Comparison of ENCODE assay signal across 8 cellular contexts in genomic region chr1:167554028-167554779, GRCh38. TPM values are rescaled to one million over a fixed set of nuclear protein-coding genes. Genes with fewer than 3 reads are reported as not detected.
DNase-seq lines count a peak whose midpoint lies in the region; ATAC-seq, FAIRE-seq and TF ChIP-seq lines count a peak whose summit lies in the region.

No MANE protein-coding gene starts in this region.

- POLR2A ChIA-PET in IMR-90 (lab: Charles Lee; ENCODE audit: unreplicated experiment), result no interaction called here
- POLR2A ChIA-PET in GM12878 (lab: Charles Lee), result interaction anchor here (0.6 to 1.7 kb wide), 8 partner anchors 9 to 441 kb away, joined by 3 to 8 read pairs (median 4); no protein-coding TSS in a partner anchor

- no peak overlapping the region for H2BK15ac ChIP-seq in IMR-90 (ENCODE audit: low read depth, low read length)

- peak overlapping the region; percentile 72 for H3K4me3 Mint-ChIP-seq in mesothelial cell of epicardium

- no peak overlapping the region for H2BK120ac ChIP-seq in IMR-90 (ENCODE audit: low read depth, low read length)

- no peak overlapping the region for H3K18ac ChIP-seq in IMR-90 (ENCODE audit: low read depth, low read length)

- H3K27me3 Mint-ChIP-seq in mesothelial cell of epicardium (ENCODE audit: low read depth), result no peaks in the 10 kb centered on the region

- intact Hi-C loops in IMR-90 (cut with micrococcal nuclease) (loop anchor here (5.0 kb wide), 1 partner anchor 248 kb away; no protein-coding TSS in a partner anchor), GM12878 (cut with micrococcal nuclease; ENCODE audit: unreplicated experiment) (loop anchor here (10.0 kb wide), 1 partner anchor 81 kb away; the partner anchor contains the start of gene RCSD1)

- RAD21 ChIA-PET in GM12878 (lab: Charles Lee; ENCODE audit: unreplicated experiment), result interaction anchor here (0.7 to 6.9 kb wide), 21 partner anchors 11 to 488 kb away, joined by 3 to 70 read pairs (median 4); partner anchors contain the start of gene POU2F1

- no peak for FAIRE-seq in GM12878 (lab: Jason Lieb, UNC)

- H3K4me1 ChIP-seq in IMR-90 (ENCODE audit: control insufficient read depth, insufficient read depth, low read length), result 0 out of 2 replicates have a peak, but pooled peaks cover 2% of the 10 kb centered on the region
- peaks cover 9% of the 10 kb centered on the region for H3K4me1 ChIP-seq in GM12878 (ENCODE audit: control insufficient read depth, insufficient read depth, low read length)

- H3K9ac ChIP-seq in IMR-90 (ENCODE audit: low read depth, low read length), result no peak overlapping the region; the same call in 1 of the 2 replicates
- peak overlapping the region; percentile 61; the same call in 1 of the 2 replicates for H3K9ac ChIP-seq in GM12878 (ENCODE audit: control insufficient read depth, insufficient read depth, low read length)

- H2AK5ac ChIP-seq in IMR-90 (ENCODE audit: low read depth, low read length), result no peak overlapping the region

- H4K8ac ChIP-seq in IMR-90 (ENCODE audit: low read depth in 2 of 2, low read length in 2 of 2), result no peak overlapping the region

- WGBS in IMR-90 (ENCODE audit: extremely low coverage in 2 of 2, insufficient read length in 1 of 2), 2 experiments, result no CpG with 5 or more reads among the region's 15 CpGs
- WGBS in GM12878 (ENCODE audit: insufficient coverage, insufficient replicate concordance, low lambda C conversion rate, missing lambda C conversion rate), result 13% methylated on average over 15 of the region's 15 CpGs

- H3K27me3 ChIP-seq in IMR-90 (ENCODE audit: control insufficient read depth, insufficient read depth, low read length) (peaks cover 3% of the 10 kb centered on the region), GM12878 (replicated peaks in 1 of 2; ENCODE audit: control insufficient read depth in 2 of 2, insufficient read depth in 2 of 2, low read length in 1 of 2) (no peaks in the 10 kb centered on the region)

- H3K27ac Mint-ChIP-seq in mesothelial cell of epicardium, result peak overlapping the region; percentile 92

- no peak overlapping the region for H4K5ac ChIP-seq in IMR-90 (ENCODE audit: low read depth, low read length)

- H3K56ac ChIP-seq in IMR-90 (ENCODE audit: extremely low read depth, insufficient read depth, low read length), result no peak overlapping the region

- no peak for TF ChIP-seq CTCF in IMR-90 (conservative IDR thresholded peaks at IDR 0.05; ENCODE audit: low read depth, low read length)
- no peak for TF ChIP-seq CTCF in GM12878 (IDR thresholded peaks at IDR 0.05 in 2 of 3, conservative IDR thresholded peaks at IDR 0.05 in 1 of 3; ENCODE audit: control insufficient read depth in 2 of 3, extremely low read depth in 1 of 3, insufficient read depth in 1 of 3, low read depth in 3 of 3, low read length in 3 of 3)
- no peak for TF ChIP-seq CTCF in mesothelial cell of epicardium (IDR thresholded peaks at IDR 0.05; ENCODE audit: unreplicated experiment)

- peak overlapping the region; percentile 32 for H3K4me3 ChIP-seq in IMR-90 (ENCODE audit: insufficient read depth, low read depth, low read length)
- H3K4me3 ChIP-seq in GM12878, result peak overlapping the region; percentile 72

- H3K36me3 Mint-ChIP-seq in mesothelial cell of epicardium, result no peaks in the 10 kb centered on the region

- H3K9me3 Mint-ChIP-seq in mesothelial cell of epicardium, result no peaks in the 10 kb centered on the region

- H4K20me1 ChIP-seq in IMR-90 (ENCODE audit: insufficient read depth, low read length) (no peaks in the 10 kb centered on the region), GM12878 (ENCODE audit: control insufficient read depth, insufficient read depth) (no peaks in the 10 kb centered on the region)

- H3K4ac ChIP-seq in IMR-90 (ENCODE audit: low read depth, low read length), result no peak overlapping the region

- H2BK20ac ChIP-seq in IMR-90 (ENCODE audit: low read depth, low read length), result no peak overlapping the region

- no peaks in the 10 kb centered on the region for H3K79me1 ChIP-seq in IMR-90 (ENCODE audit: low read depth in 1 of 2, low read length in 2 of 2)

- H3K9me1 ChIP-seq in IMR-90 (ENCODE audit: insufficient read depth, low read length), result no peaks in the 10 kb centered on the region

- H3K36me3 ChIP-seq in IMR-90 (ENCODE audit: control insufficient read depth, insufficient read depth, low read length), result no peaks in the 10 kb centered on the region
- H3K36me3 ChIP-seq in GM12878 (ENCODE audit: control insufficient read depth in 2 of 2, insufficient read depth in 2 of 2, low read length in 1 of 2), result no peaks in the 10 kb centered on the region

- H3K23ac ChIP-seq in IMR-90 (ENCODE audit: low read depth, low read length), result no peak overlapping the region

- no TSS peak for BruUV-seq in IMR-90 (replicated peaks; lab: Mats Ljungman, UMichigan)
- no TSS peak for BruUV-seq in GM12878 (replicated peaks; lab: Mats Ljungman, UMichigan)

- H2AK9ac ChIP-seq in IMR-90 (replicated peaks; ENCODE audit: low read depth, low read length, poor library complexity), result no peak overlapping the region

- TF ChIP-seq POLR2A in IMR-90 (IDR thresholded peaks at IDR 0.05; ENCODE audit: low read depth, low read length) (no peak), GM12878 (IDR thresholded peaks at IDR 0.05; ENCODE audit: low read depth, low read length) (no peak)

- ATAC-seq in GM19467 (IDR thresholded peaks at IDR 0.05; ENCODE audit: unreplicated experiment) (peak; percentile 3), IMR-90 (ENCODE audit: low read depth) (peak; percentile 1; the same call in 1 of the 2 replicates), GM12878 (peak; percentile 4), HG03139 (IDR thresholded peaks at IDR 0.05; ENCODE audit: unreplicated experiment) (no peak)

- SMC1A ChIA-PET in GM12878 (lab: Charles Lee; ENCODE audit: uncharacterized antibody, unreplicated experiment), result interaction anchor here (0.7 to 6.7 kb wide), 10 partner anchors 8 to 376 kb away, joined by 3 to 83 read pairs (median 6); no protein-coding TSS in a partner anchor

- in situ Hi-C loops in IMR-90 (cut with MboI; ENCODE audit: low sequenced_read_pairs), result no loop called here
- in situ Hi-C loops in GM12878 (cut with MboI), result no loop called here

- H3K4me1 Mint-ChIP-seq in mesothelial cell of epicardium, result peaks cover 30% of the 10 kb centered on the region

- no peak overlapping the region for H3K14ac ChIP-seq in IMR-90 (replicated peaks; ENCODE audit: low read depth, low read length)

- no peak overlapping the region for H2BK5ac ChIP-seq in IMR-90 (ENCODE audit: low read depth, low read length, poor library complexity, severe bottlenecking)

- no peak for TF ChIP-seq EP300 in GM12878 (IDR thresholded peaks at IDR 0.05; ENCODE audit: borderline replicate concordance in 1 of 2, control insufficient read depth in 1 of 2, low read depth in 2 of 2, low read length in 2 of 2)

- no peak overlapping the region for H4K91ac ChIP-seq in IMR-90 (ENCODE audit: insufficient read depth, low read depth, low read length)

- H3K9me3 ChIP-seq in IMR-90 (ENCODE audit: control insufficient read depth, insufficient read depth, low read length) (no peaks in the 10 kb centered on the region), GM12878 (replicated peaks; ENCODE audit: control insufficient read depth, insufficient read depth, low read length) (no peaks in the 10 kb centered on the region)

- H2AFZ ChIP-seq in IMR-90 (replicated peaks; ENCODE audit: low read length, poor library complexity) (peak overlapping the region; percentile 89), GM12878 (ENCODE audit: control insufficient read depth, low read depth, low read length) (peak overlapping the region; percentile 82)

- peak overlapping the region; percentile 90 for H3K4me2 ChIP-seq in IMR-90 (ENCODE audit: low read depth, low read length)
- H3K4me2 ChIP-seq in GM12878 (ENCODE audit: control insufficient read depth, insufficient read depth), result peak overlapping the region; percentile 77

- H3K79me2 ChIP-seq in GM12878 (ENCODE audit: control insufficient read depth, insufficient read depth, low read length), result peaks cover 20% of the 10 kb centered on the region

- dilution Hi-C loops in IMR-90 (cut with HindIII; ENCODE audit: low sequenced_read_pairs, unreplicated experiment), result no loop called here

- CTCF ChIA-PET in IMR-90 (lab: Yijun Ruan, JAX) (interaction anchor here (0.6 to 1.0 kb wide), 5 partner anchors 13 to 494 kb away, joined by 3 to 6 read pairs (median 3); no protein-coding TSS in a partner anchor), GM12878 (lab: Yijun Ruan, JAX) (interaction anchor here (0.6 to 10.9 kb wide), 17 partner anchors 10 to 495 kb away, joined by 3 to 262 read pairs (median 4); no protein-coding TSS in a partner anchor)

- H3K27ac ChIP-seq in IMR-90 (ENCODE audit: insufficient read depth, low read length), result no peak overlapping the region
- no peak overlapping the region for H3K27ac ChIP-seq in GM12878 (ENCODE audit: control insufficient read depth, insufficient read depth)

- TF ChIP-seq RAD21 in IMR-90 (IDR thresholded peaks at IDR 0.05; ENCODE audit: low read length) (no peak), GM12878 (IDR thresholded peaks at IDR 0.05; ENCODE audit: insufficient read depth, low read depth, low read length) (no peak)

- DNase-seq in CD1c-positive myeloid dendritic cell (ENCODE audit: extremely low spot score) (peak; percentile 55), IMR-90 (no peak), GM12878 (ENCODE audit: low read depth, low spot score) (no peak), mesothelial cell of epicardium (ENCODE audit: low spot score in 2 of 2, unreplicated experiment in 2 of 2) (no peak), NCI-H2107 treated with DMSO at 0.1 percent for 48 hours (lab: John Stamatoyannopoulos, UW; ENCODE audit: unreplicated experiment) (no peak), activated gamma-delta T cell treated with Interleukin-2 at 50 U/mL for 16 hours (no peak)

RNA-seq across cellular contexts. Expression of gene CREG1, which starts 0.6 kb away (rescaled TPM):
- 2.9 and 3.3 TPM in 2 replicates for total RNA-seq in IMR-90 (2012; rRNA removed)
- 6.3 and 6.4 TPM in 2 replicates for polyA plus RNA-seq in IMR-90 (2012; rRNA removed)
- 2.2 and 6.9 TPM in 2 replicates for polyA plus RNA-seq in IMR-90 (2012; cell fraction: cytosol; rRNA removed)
- polyA plus RNA-seq in IMR-90 (2012; cell fraction: nucleus; rRNA removed; ENCODE audit: low replicate concordance), result 1.8 and 2.5 TPM in 2 replicates
- 20.6 and 21.7 TPM in 2 replicates for total RNA-seq in GM12878 (2013; cell fraction: nucleolus; rRNA removed)
- 20.0 and 22.3 TPM in 2 replicates for total RNA-seq in GM12878 (2014; rRNA removed)
- total RNA-seq in GM12878 (2014; rRNA removed; fragmentation: Illumina TruSeq; extraction: Trizol), result 17.6 and 18.1 TPM in 2 replicates
- total RNA-seq in GM12878 (2021), result 18.8 and 19.1 TPM in 2 replicates
- polyA plus RNA-seq in GM12878 (2011; ENCODE audit: low read depth), result 5.6 TPM
- 43.8 and 61.7 TPM in 2 replicates for polyA plus RNA-seq in GM12878 (2011; rRNA removed)
- polyA plus RNA-seq in GM12878 (2011; cell fraction: cytosol; rRNA removed), result 21.7 and 22.9 TPM in 2 replicates
- polyA plus RNA-seq in GM12878 (2011; cell fraction: nucleus; rRNA removed), result 15.9 and 17.2 TPM in 2 replicates
- polyA plus RNA-seq in GM12878 (2012), result 7.1 and 11.4 TPM in 2 replicates
- polyA plus RNA-seq in GM12878 (2014; fragmentation: Illumina TruSeq; extraction: Trizol), result 21.9 and 25.5 TPM in 2 replicates
- 10 to 100 TPM in 1 of 2 experiments, 1 to 10 TPM in 1; 5.3 to 11.3 TPM for polyA plus RNA-seq in GM12878 (2014; fragmentation: Nextera tagmentation; extraction: Ambion mirVana)
- polyA plus RNA-seq in GM12878 (2014; rRNA removed), result 18.0 and 24.2 TPM in 2 replicates
- polyA plus RNA-seq in GM12878 (2016; fragmentation: Nextera tagmentation; extraction: Ambion mirVana), result 10 to 100 TPM; 33.0 to 34.3 TPM
- 9.8 and 13.0 TPM in 2 replicates for polyA minus RNA-seq in GM12878 (2011; rRNA and poly(A)+ RNA removed)
- 9.9 and 11.6 TPM in 2 replicates for polyA minus RNA-seq in GM12878 (2011; cell fraction: cytosol; rRNA and poly(A)+ RNA removed)
- 6.2 and 7.7 TPM in 2 replicates for polyA minus RNA-seq in GM12878 (2011; cell fraction: nucleus; rRNA and poly(A)+ RNA removed)
- total RNA-seq in mesothelial cell of epicardium, result 40.8 to 45.0 TPM (median 41.7 TPM) in 3 replicates

RNA-seq across cellular contexts. Expression of gene CD247, which starts 35.9 kb away (rescaled TPM):
- total RNA-seq in IMR-90 (2012; rRNA removed), result not detected in 2 replicates
- not detected in 2 replicates for polyA plus RNA-seq in IMR-90 (2012; rRNA removed)
- not detected in 2 replicates for polyA plus RNA-seq in IMR-90 (2012; cell fraction: cytosol; rRNA removed)
- polyA plus RNA-seq in IMR-90 (2012; cell fraction: nucleus; rRNA removed; ENCODE audit: low replicate concordance), result 0.04 TPM in 1 of 2 replicates, not detected in the other
- not detected in 2 replicates for total RNA-seq in GM12878 (2013; cell fraction: nucleolus; rRNA removed)
- total RNA-seq in GM12878 (2014; rRNA removed), result 0.34 and 1.0 TPM in 2 replicates
- total RNA-seq in GM12878 (2014; rRNA removed; fragmentation: Illumina TruSeq; extraction: Trizol), result 0.23 and 0.54 TPM in 2 replicates
- 0.26 and 0.90 TPM in 2 replicates for total RNA-seq in GM12878 (2021)
- polyA plus RNA-seq in GM12878 (2011; ENCODE audit: low read depth), result not detected
- 0.77 and 1.0 TPM in 2 replicates for polyA plus RNA-seq in GM12878 (2011; rRNA removed)
- polyA plus RNA-seq in GM12878 (2011; cell fraction: cytosol; rRNA removed), result 0.59 and 0.91 TPM in 2 replicates
- polyA plus RNA-seq in GM12878 (2011; cell fraction: nucleus; rRNA removed), result 0.66 and 1.1 TPM in 2 replicates
- polyA plus RNA-seq in GM12878 (2012), result 0.12 and 0.25 TPM in 2 replicates
- polyA plus RNA-seq in GM12878 (2014; fragmentation: Illumina TruSeq; extraction: Trizol), result 0.25 and 0.36 TPM in 2 replicates
- polyA plus RNA-seq in GM12878 (2014; fragmentation: Nextera tagmentation; extraction: Ambion mirVana), result under 1 TPM; 0.18 to 0.22 TPM
- polyA plus RNA-seq in GM12878 (2014; rRNA removed), result 0.10 and 0.15 TPM in 2 replicates
- under 1 TPM; 0.54 to 0.56 TPM for polyA plus RNA-seq in GM12878 (2016; fragmentation: Nextera tagmentation; extraction: Ambion mirVana)
- polyA minus RNA-seq in GM12878 (2011; rRNA and poly(A)+ RNA removed), result 0.41 TPM in 1 of 2 replicates, not detected in the other
- polyA minus RNA-seq in GM12878 (2011; cell fraction: cytosol; rRNA and poly(A)+ RNA removed), result not detected in 2 replicates
- polyA minus RNA-seq in GM12878 (2011; cell fraction: nucleus; rRNA and poly(A)+ RNA removed), result not detected in 2 replicates
- total RNA-seq in mesothelial cell of epicardium, result 0.13 to 0.36 TPM (median 0.22 TPM) in 3 replicates
